ENCODE assay signal across 8 cellular contexts in genomic region chr13:44141725-44142539, GRCh38.
DNase-seq lines count a peak whose midpoint lies in the region; ATAC-seq and TF ChIP-seq lines count a peak whose summit lies in the region.

No MANE protein-coding gene starts in this region.

- POLR2A ChIA-PET in activated CD8-positive, alpha-beta T cell treated with anti-CD3 and anti-CD28 coated beads for 36 hours (lab: Charles Lee) = interaction anchor here (1.1 kb wide), 1 partner anchor 19 kb away, joined by 3 read pairs; no protein-coding TSS in a partner anchor

- H3K4me3 Mint-ChIP-seq in activated CD8-positive, alpha-beta T cell treated with anti-CD3 and anti-CD28 coated beads for 36 hours = peak overlapping the region; percentile 88

- peaks cover 10% of the 10 kb centered on the region for H3K4me1 ChIP-seq in lower lobe of right lung

- H3K27ac Mint-ChIP-seq in activated CD8-positive, alpha-beta T cell treated with anti-CD3 and anti-CD28 coated beads for 36 hours = peak overlapping the region; percentile 89

- H3K9me3 ChIP-seq in lower lobe of right lung = no peaks in the 10 kb centered on the region

- CTCF ChIA-PET in activated CD8-positive, alpha-beta T cell treated with anti-CD3 and anti-CD28 coated beads for 36 hours (lab: Charles Lee) = interaction anchor here (1.4 kb wide), 1 partner anchor 11 kb away, joined by 3 read pairs; no protein-coding TSS in a partner anchor

- H3K36me3 Mint-ChIP-seq in activated CD8-positive, alpha-beta T cell treated with anti-CD3 and anti-CD28 coated beads for 36 hours (ENCODE audit: low read depth) = no peaks in the 10 kb centered on the region

- peak; percentile 98 for DNase-seq in CD1c-positive myeloid dendritic cell (ENCODE audit: extremely low spot score)
- peak; percentile 84 for DNase-seq in NCI-H774 (lab: John Stamatoyannopoulos, UW)
- DNase-seq in activated CD8-positive, alpha-beta T cell treated with anti-CD3 and anti-CD28 coated beads for 36 hours = peak; percentile 93
- peak; percentile 100 for DNase-seq in ecto neural progenitor cell (ENCODE audit: low spot score)
- DNase-seq in lower lobe of right lung = peak; percentile 99
- DNase-seq in stimulated activated CD4-positive, alpha-beta T cell treated with anti-CD3 and anti-CD28 coated beads, TNF-alpha, amount 100 ng/mL, for 24 hours (ENCODE audit: low read depth in 3 of 3) = peak; percentile 86 to 94 (median 90)

- peaks cover 2% of the 10 kb centered on the region for H3K27me3 Mint-ChIP-seq in activated CD8-positive, alpha-beta T cell treated with anti-CD3 and anti-CD28 coated beads for 36 hours

- H3K27me3 ChIP-seq in lower lobe of right lung (ENCODE audit: low read depth) = no peaks in the 10 kb centered on the region

- peak overlapping the region; percentile 62 for H3K4me3 ChIP-seq in lower lobe of right lung

- H3K36me3 ChIP-seq in lower lobe of right lung = no peaks in the 10 kb centered on the region

- no peaks in the 10 kb centered on the region for H3K9me3 Mint-ChIP-seq in activated CD8-positive, alpha-beta T cell treated with anti-CD3 and anti-CD28 coated beads for 36 hours

- intact Hi-C loops in activated CD8-positive, alpha-beta T cell treated with anti-CD3 and anti-CD28 coated beads for 36 hours (cut with micrococcal nuclease) = loop anchor here (5.0 kb wide), 1 partner anchor 295 kb away; no protein-coding TSS in a partner anchor
- intact Hi-C loops in lower lobe of right lung (cut with DNase I) = no loop called here

- TF ChIP-seq CTCF in activated CD8-positive, alpha-beta T cell treated with anti-CD3 and anti-CD28 coated beads for 36 hours (IDR thresholded peaks at IDR 0.05) = no peak
- TF ChIP-seq CTCF in lower lobe of right lung (IDR thresholded peaks at IDR 0.05) = peak; percentile 9

- peaks cover 14% of the 10 kb centered on the region for H3K4me1 Mint-ChIP-seq in activated CD8-positive, alpha-beta T cell treated with anti-CD3 and anti-CD28 coated beads for 36 hours (ENCODE audit: low read depth)

- H3K27ac ChIP-seq in lower lobe of right lung = peak overlapping the region; percentile 99

- peak; percentile 99 for ATAC-seq in GM19395 (IDR thresholded peaks at IDR 0.05; ENCODE audit: unreplicated experiment)
- peak; percentile 97 for ATAC-seq in HG03558 (IDR thresholded peaks at IDR 0.05; ENCODE audit: extremely low read depth, unreplicated experiment)
- ATAC-seq in activated CD8-positive, alpha-beta T cell treated with anti-CD3 and anti-CD28 coated beads for 36 hours = peak; percentile 100
- ATAC-seq in lower lobe of right lung = peak; percentile 99 to 100

Comparison
In these comparisons a context has a peak if more than half of its experiments do, and no peak if none do; other contexts are left out.
1. Peak in every context shown above with its lines: DNase-seq, ATAC-seq, H3K4me3 ChIP-seq and H3K27ac ChIP-seq.